24 cellular contexts compared by ENCODE assay signal in genomic region chr14:58966991-58967390, GRCh38.
"Had no signal": no experiment of that assay in that cellular context is flagged by ENCODE, and none has a peak within 500 bp of the region (broad histone marks: within the 10 kb centered on the region; RNA-seq: fewer than 3 reads in every experiment).

No MANE protein-coding gene starts in this region.

- FAIRE-seq: bronchial epithelial cell, RCC 7860 had no signal

- H3K4me3 ChIP-seq: MG63, SJSA1 had no signal

- DNase-seq: activated CD4-positive, alpha-beta T cell treated with anti-CD3 and anti-CD28 coated beads for 4 hours; activated CD4-positive, alpha-beta T cell treated with anti-CD3 and anti-CD28 coated beads, Interleukin-2, amount 50 U/mL, for 4 hours; activated CD8-positive, alpha-beta memory T cell treated with anti-CD3 and anti-CD28 coated beads, Interleukin-2, amount 50 U/mL, for 48 hours; activated CD8-positive, alpha-beta T cell treated with anti-CD3 and anti-CD28 coated beads, Interleukin-2, amount 10 ng/mL, durations not matched to agents 7 days and 5 days; activated naive CD4-positive, alpha-beta T cell treated with anti-CD3 and anti-CD28 coated beads, Interleukin-2, amount 50 U/mL, for 16 hours; activated naive CD8-positive, alpha-beta T cell treated with anti-CD3 and anti-CD28 coated beads, Interleukin-2, amount 10 ng/mL, durations not matched to agents 7 days and 5 days; activated T-cell treated with anti-CD3 and anti-CD28 coated beads, Interleukin-2, amount 50 U/mL, for 1 hour; aorta; central memory CD4-positive, alpha-beta T cell; MG63; MV-4-11; NCI-H1092 treated with DMSO at 0.1 percent for 48 hours; NCI-H1417 treated with DMSO at 0.1 percent for 48 hours; NCI-H1694; NCI-H2029; NCI-H2107; NCI-H2171 treated with DMSO at 0.1 percent for 48 hours; NCI-H226; NCI-H510A; SHP77 had no signal

- H3K4me1 Mint-ChIP-seq: activated naive CD8-positive, alpha-beta T cell treated with anti-CD3 and anti-CD28 coated beads, Interleukin-2, amount 10 ng/mL, durations not matched to agents 7 days and 5 days had no signal

- H3K4me3 Mint-ChIP-seq: activated CD8-positive, alpha-beta T cell treated with anti-CD3 and anti-CD28 coated beads, Interleukin-2, amount 10 ng/mL, durations not matched to agents 7 days and 5 days; activated naive CD8-positive, alpha-beta T cell treated with anti-CD3 and anti-CD28 coated beads, Interleukin-2, amount 10 ng/mL, durations not matched to agents 7 days and 5 days; T-helper 1 cell treated with Interleukin-12 subunit alpha and Interleukin-12 subunit beta and Interleukin-4 antibody, amounts not matched to agents 30 μg/mL and 1 μg/mL, for 36 hours had no signal

- H3K9me3 Mint-ChIP-seq: activated naive CD8-positive, alpha-beta T cell treated with anti-CD3 and anti-CD28 coated beads, Interleukin-2, amount 10 ng/mL, durations not matched to agents 7 days and 5 days; T-helper 1 cell treated with Interleukin-12 subunit alpha and Interleukin-12 subunit beta and Interleukin-4 antibody, amounts not matched to agents 30 μg/mL and 1 μg/mL, for 36 hours had no signal

- H3K36me3 Mint-ChIP-seq: activated naive CD8-positive, alpha-beta T cell treated with anti-CD3 and anti-CD28 coated beads, Interleukin-2, amount 10 ng/mL, durations not matched to agents 7 days and 5 days had no signal

- H3K27ac Mint-ChIP-seq: activated CD8-positive, alpha-beta T cell treated with anti-CD3 and anti-CD28 coated beads, Interleukin-2, amount 10 ng/mL, durations not matched to agents 7 days and 5 days; activated naive CD8-positive, alpha-beta T cell treated with anti-CD3 and anti-CD28 coated beads, Interleukin-2, amount 10 ng/mL, durations not matched to agents 7 days and 5 days; T-helper 1 cell treated with Interleukin-12 subunit alpha and Interleukin-12 subunit beta and Interleukin-4 antibody, amounts not matched to agents 30 μg/mL and 1 μg/mL, for 36 hours had no signal
